ENCODE assay signal across 8 cellular contexts in the genomic region with DNA sequence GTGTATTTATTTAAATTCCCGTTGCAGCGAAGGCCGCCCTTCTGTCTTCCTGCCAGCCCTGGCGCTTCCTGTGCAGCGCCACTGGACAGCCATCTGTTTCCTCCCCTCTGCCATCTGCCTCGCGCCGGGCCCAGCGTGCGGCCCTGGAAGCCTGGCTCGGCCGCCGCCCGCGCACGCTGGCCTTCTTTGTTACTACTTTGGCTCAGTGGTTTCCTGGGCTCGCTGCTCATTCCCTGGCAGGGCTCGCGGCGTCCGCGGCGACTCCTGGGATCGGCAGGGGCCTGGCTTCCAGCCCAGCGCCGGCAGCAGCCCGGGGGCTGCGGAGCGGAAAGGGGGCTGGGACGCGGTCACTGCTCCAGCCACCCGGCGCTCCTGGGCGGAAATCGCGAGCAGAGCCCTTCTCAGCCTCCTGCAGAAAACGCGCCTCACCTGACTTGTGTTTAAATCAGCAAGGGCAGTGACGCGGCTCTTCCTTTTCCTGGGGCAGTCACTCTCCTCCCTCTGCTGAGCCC. TPM values are rescaled to one million over a fixed set of nuclear protein-coding genes. Genes with fewer than 3 reads are reported as not detected.
DNase-seq lines count a peak whose midpoint lies in the region; ATAC-seq and TF ChIP-seq lines count a peak whose summit lies in the region.

No MANE protein-coding gene starts in this region.

- peak overlapping the region; percentile 44 for H3K4me3 ChIP-seq in AG04449 (ENCODE audit: low read depth, low read length)
- H3K4me3 ChIP-seq in epithelial cell of proximal tubule (ENCODE audit: low read depth, low read length), result peak overlapping the region; percentile 54

- H3K27ac Mint-ChIP-seq in stimulated activated naive B cell treated with anti-CD40 and anti-IgM and Interleukin-4, amounts not matched to agents 10 μg/mL and 1 μg/mL and 100 μg/mL, for 72 hours, result peak overlapping the region; percentile 97

- DNase-seq in AG04449 (ENCODE audit: low read depth, low spot score), result no peak
- peak; percentile 14 for DNase-seq in NOMO-1 treated with dmso at 0.1 percent for 144 hours (lab: John Stamatoyannopoulos, UW; ENCODE audit: unreplicated experiment)
- DNase-seq in activated T-cell treated with anti-CD3 and anti-CD28 coated beads for 48 hours (ENCODE audit: low read depth), result peak; percentile 42
- DNase-seq in epithelial cell of proximal tubule (ENCODE audit: low read depth), result no peak
- peak; percentile 79 for DNase-seq in midbrain (lab: John Stamatoyannopoulos, UW)
- DNase-seq in stimulated activated naive B cell treated with anti-CD40 and anti-IgM and Interleukin-4, amounts not matched to agents 10 μg/mL and 1 μg/mL and 100 μg/mL, for 72 hours, result no peak

- CTCF ChIA-PET in AG04449 (lab: Yijun Ruan, JAX), result interaction anchor here (0.8 to 6.9 kb wide), 6 partner anchors 11 to 225 kb away, joined by 3 to 77 read pairs (median 4); a partner anchor contains a TSS

- ATAC-seq in GM19023 (IDR thresholded peaks at IDR 0.05; ENCODE audit: unreplicated experiment) (peak; percentile 71), HG03175 (IDR thresholded peaks at IDR 0.05; ENCODE audit: unreplicated experiment) (peak; percentile 68)
- ATAC-seq in stimulated activated naive B cell treated with anti-CD40 and anti-IgM and Interleukin-4, amounts not matched to agents 10 μg/mL and 1 μg/mL and 100 μg/mL, for 72 hours (replicated peaks), result peak; percentile 72 to 77

- peaks cover 15 to 25% of the 10 kb centered on the region in 2 donors for H3K36me3 Mint-ChIP-seq in stimulated activated naive B cell treated with anti-CD40 and anti-IgM and Interleukin-4, amounts not matched to agents 10 μg/mL and 1 μg/mL and 100 μg/mL, for 72 hours

- H3K9me3 Mint-ChIP-seq in stimulated activated naive B cell treated with anti-CD40 and anti-IgM and Interleukin-4, amounts not matched to agents 10 μg/mL and 1 μg/mL and 100 μg/mL, for 72 hours, result no peaks in the 10 kb centered on the region

- H3K4me3 Mint-ChIP-seq in stimulated activated naive B cell treated with anti-CD40 and anti-IgM and Interleukin-4, amounts not matched to agents 10 μg/mL and 1 μg/mL and 100 μg/mL, for 72 hours, result peak overlapping the region; percentile 85 to 94

- TF ChIP-seq CTCF in AG04449 (IDR thresholded peaks at IDR 0.05; ENCODE audit: insufficient read depth, low read length, missing control alignments), result no peak
- TF ChIP-seq CTCF in epithelial cell of proximal tubule (conservative IDR thresholded peaks at IDR 0.05; ENCODE audit: low read depth, low read length), result no peak

- H3K27me3 Mint-ChIP-seq in stimulated activated naive B cell treated with anti-CD40 and anti-IgM and Interleukin-4, amounts not matched to agents 10 μg/mL and 1 μg/mL and 100 μg/mL, for 72 hours, result no peaks in the 10 kb centered on the region

- peaks cover 47 to 89% of the 10 kb centered on the region in 2 donors for H3K4me1 Mint-ChIP-seq in stimulated activated naive B cell treated with anti-CD40 and anti-IgM and Interleukin-4, amounts not matched to agents 10 μg/mL and 1 μg/mL and 100 μg/mL, for 72 hours

- POLR2A ChIA-PET in AG04449 (lab: Yijun Ruan, JAX), result no interaction called here

RNA-seq across cellular contexts. Expression of a gene that starts 9.9 kb away (rescaled TPM):
- total RNA-seq in epithelial cell of proximal tubule, result 31.9 and 71.4 TPM in 2 replicates

Comparison
In these comparisons a context has a peak if more than half of its experiments do, and no peak if none do; other contexts are left out.
1. DNase-seq: peak in NOMO-1 treated with dmso at 0.1 percent for 144 hours (single experiment), activated T-cell treated with anti-CD3 and anti-CD28 coated beads for 48 hours (single experiment) and midbrain (single experiment); none in AG04449 (single experiment), epithelial cell of proximal tubule (single experiment) and stimulated activated naive B cell treated with anti-CD40 and anti-IgM and Interleukin-4, amounts not matched to agents 10 μg/mL and 1 μg/mL and 100 μg/mL, for 72 hours (single experiment).
2. Peak in every context shown above with its lines, with median percentiles within 50 percentile points of each other: ATAC-seq.